Comparison of ENCODE assay signal across 17 cellular contexts in the genomic region with DNA sequence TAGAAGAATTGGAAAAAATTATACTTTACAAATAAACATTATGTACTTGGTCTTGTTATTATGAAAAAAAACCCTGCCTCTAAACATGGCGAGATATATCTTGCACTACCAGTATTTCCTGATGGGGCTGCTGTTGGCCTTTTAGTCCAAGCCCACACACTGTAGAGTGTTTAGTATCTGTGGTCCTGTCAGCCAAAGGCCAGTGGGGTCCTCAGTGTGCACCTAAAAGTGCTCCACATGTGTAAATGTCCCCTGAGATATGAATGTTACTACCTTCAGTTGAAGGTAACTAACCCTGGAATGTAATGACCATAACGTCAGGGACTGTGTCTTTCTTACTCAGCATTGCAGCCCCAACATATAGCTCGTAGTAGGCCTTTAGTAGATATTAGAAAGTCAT.
DNase-seq lines count a peak whose midpoint lies in the region; ATAC-seq and TF ChIP-seq lines count a peak whose summit lies in the region.
"Had no signal": no experiment of that assay in that cellular context is flagged by ENCODE, and none has a peak within 500 bp of the region (broad histone marks: within the 10 kb centered on the region; RNA-seq: fewer than 3 reads in every experiment).

No MANE protein-coding gene starts in this region.

- H3K27me3 Mint-ChIP-seq in naive B cell, result peaks cover 10 to 26% (median 23%) of the 10 kb centered on the region in 3 donors
- H3K27me3 Mint-ChIP-seq: dendritic cell treated with granulocyte-macrophage colony-stimulating factor and Interleukin-4, amounts not matched to agents 40 ng/mL and 50 ng/mL, for 4 days had no signal

- H3K27ac ChIP-seq in Karpas-422 (ENCODE audit: low read length) (no peak overlapping the region), esophagus muscularis mucosa (replicated peaks in 1 of 4) (no peak overlapping the region)
- H3K27ac ChIP-seq: 22Rv1, HL-60 had no signal

- ATAC-seq in naive B cell (ENCODE audit: low read depth in 2 of 2), result peak; percentile 39 to 42
- no peak for ATAC-seq in GM18868 (IDR thresholded peaks at IDR 0.05; ENCODE audit: unreplicated experiment)

- no peaks in the 10 kb centered on the region for H3K27me3 ChIP-seq in Karpas-422 (ENCODE audit: low read length)
- no peaks in the 10 kb centered on the region for H3K27me3 ChIP-seq in esophagus muscularis mucosa

- TF ChIP-seq POLR2A in esophagus muscularis mucosa (IDR thresholded peaks at IDR 0.05; ENCODE audit: low read depth), result no peak

- H3K79me2 ChIP-seq in Karpas-422 (ENCODE audit: low read length), result no peaks in the 10 kb centered on the region

- no peaks in the 10 kb centered on the region for H4K20me1 ChIP-seq in Karpas-422 (ENCODE audit: insufficient read depth, low read depth, low read length)

- TF ChIP-seq CTCF in esophagus muscularis mucosa (IDR thresholded peaks at IDR 0.05), result no peak

- TF ChIP-seq EP300 in esophagus muscularis mucosa (IDR thresholded peaks at IDR 0.05), result no peak

- H3K4me3 ChIP-seq in Karpas-422 (ENCODE audit: low read length), result no peak overlapping the region
- H3K4me3 ChIP-seq in esophagus muscularis mucosa, result no peak overlapping the region

- H3K27ac Mint-ChIP-seq in naive B cell, result no peak overlapping the region
- H3K27ac Mint-ChIP-seq: dendritic cell treated with granulocyte-macrophage colony-stimulating factor and Interleukin-4, amounts not matched to agents 40 ng/mL and 50 ng/mL, for 4 days; mesothelial cell of epicardium had no signal

- H3K9ac ChIP-seq in Karpas-422 (ENCODE audit: low read length), result no peak overlapping the region

- no peaks in the 10 kb centered on the region for H3K9me2 ChIP-seq in Karpas-422 (replicated peaks; ENCODE audit: insufficient read depth, low read length)

- intact Hi-C loops in esophagus muscularis mucosa (cut with DNase I), result no loop called here

- no peak overlapping the region for H3K4me2 ChIP-seq in Karpas-422 (ENCODE audit: low read depth, low read length, poor library complexity, severe bottlenecking)

- no peaks in the 10 kb centered on the region for H3K36me3 Mint-ChIP-seq in naive B cell

- H3K4me3 Mint-ChIP-seq in naive B cell, result no peak overlapping the region
- H3K4me3 Mint-ChIP-seq: dendritic cell treated with granulocyte-macrophage colony-stimulating factor and Interleukin-4, amounts not matched to agents 40 ng/mL and 50 ng/mL, for 4 days; mesothelial cell of epicardium had no signal

- H3K4me1 ChIP-seq in Karpas-422 (ENCODE audit: low read length) (no peaks in the 10 kb centered on the region), esophagus muscularis mucosa (peaks cover 0 to 13% (median 9%) of the 10 kb centered on the region in 4 donors)

- H3K36me3 ChIP-seq in Karpas-422 (ENCODE audit: insufficient read depth, low read length), result no peaks in the 10 kb centered on the region
- H3K36me3 ChIP-seq in esophagus muscularis mucosa, result no peaks in the 10 kb centered on the region

- no peak overlapping the region for H2AFZ ChIP-seq in Karpas-422 (ENCODE audit: low read length)

- 82% methylated on average over 3 of the region's 3 CpGs for WGBS in esophagus muscularis mucosa

- no peaks in the 10 kb centered on the region for H3K4me1 Mint-ChIP-seq in naive B cell

- H3K9me3 ChIP-seq in Karpas-422 (ENCODE audit: low read length) (no peaks in the 10 kb centered on the region), esophagus muscularis mucosa (no peaks in the 10 kb centered on the region)

- peaks cover 0 to 14% (median 2%) of the 10 kb centered on the region in 7 donors for H3K9me3 Mint-ChIP-seq in naive B cell
- H3K9me3 Mint-ChIP-seq: dendritic cell treated with granulocyte-macrophage colony-stimulating factor and Interleukin-4, amounts not matched to agents 40 ng/mL and 50 ng/mL, for 4 days had no signal

- DNase-seq in DMS 273 (lab: John Stamatoyannopoulos, UW; ENCODE audit: unreplicated experiment) (peak; percentile 41), DMS 273 treated with DMSO at 0.1 percent for 48 hours (lab: John Stamatoyannopoulos, UW) (no peak), Karpas-422 (peak; percentile 49), UCSD-AML1 (lab: John Stamatoyannopoulos, UW; ENCODE audit: unreplicated experiment) (peak; percentile 44), naive B cell (no peak), NCI-H345 treated with DMSO at 0.1 percent for 48 hours (lab: John Stamatoyannopoulos, UW; ENCODE audit: unreplicated experiment) (no peak), esophagus muscularis mucosa (ENCODE audit: extremely low spot score) (no peak)
- DNase-seq: activated CD4-positive, alpha-beta T cell treated with anti-CD3 and anti-CD28 coated beads for 4 hours; amniotic stem cell; NCI-H1105 treated with DMSO at 0.1 percent for 48 hours; NK-92 treated with Interleukin-12 subunit alpha and Interleukin-12 subunit beta, amount 100 ng/mL, for 24 hours; posterior cingulate gyrus had no signal

Comparison
In these comparisons a context has a peak if more than half of its experiments do, and no peak if none do; other contexts are left out.
1. DNase-seq: peak in DMS 273 (single experiment), Karpas-422 (single experiment) and UCSD-AML1 (single experiment); none in DMS 273 treated with DMSO at 0.1 percent for 48 hours (single experiment), naive B cell (single experiment), NCI-H345 treated with DMSO at 0.1 percent for 48 hours (single experiment) and esophagus muscularis mucosa (single experiment).